ENCODE assay signal across 2 cellular contexts in genomic region chr1:214842856-214843255, GRCh38.
TF ChIP-seq lines count a peak whose summit lies in the region.

No MANE protein-coding gene starts in this region.

TF ChIP-seq in SK-N-SH, 30 proteins besides CTCF, POLR2A, EP300 and RAD21 (continued from another document):
- TF ChIP-seq JUND (IDR thresholded peaks at IDR 0.05), result 0 out of 2 replicates have a peak, but pooled peaks have one; percentile 18
- no peak for TF ChIP-seq MXI1 (IDR thresholded peaks at IDR 0.05; ENCODE audit: low read depth, low read length)
- TF ChIP-seq CHD2 (IDR thresholded peaks at IDR 0.05; ENCODE audit: low read length, partially characterized antibody), result no peak
- TF ChIP-seq RCOR1 (IDR thresholded peaks at IDR 0.05; ENCODE audit: low read length), result no peak
- no peak for TF ChIP-seq POLR2AphosphoS5 (IDR thresholded peaks at IDR 0.05; ENCODE audit: low read depth, low read length)
- no peak for TF ChIP-seq FOSL2 (IDR thresholded peaks at IDR 0.05; ENCODE audit: borderline replicate concordance, low read depth)
- no peak for TF ChIP-seq RFX5 (IDR thresholded peaks at IDR 0.05; ENCODE audit: low read length)
- TF ChIP-seq IRF3 (IDR thresholded peaks at IDR 0.05; ENCODE audit: low read depth, low read length), result no peak
- TF ChIP-seq USF1 (IDR thresholded peaks at IDR 0.05; ENCODE audit: borderline replicate concordance, low read depth), result no peak
- TF ChIP-seq GATA2 (CRISPR knock-in tag; IDR thresholded peaks at IDR 0.05), result no peak
- TF ChIP-seq NRF1 (IDR thresholded peaks at IDR 0.05; ENCODE audit: low read depth, low read length), result no peak
- no peak for TF ChIP-seq USF2 (IDR thresholded peaks at IDR 0.05; ENCODE audit: borderline replicate concordance, low read depth, low read length)
- TF ChIP-seq TEAD4 (IDR thresholded peaks at IDR 0.05; ENCODE audit: borderline replicate concordance, insufficient read depth), result peak; percentile 33; the same call in 1 of the 2 replicates
- TF ChIP-seq PBX3 (IDR thresholded peaks at IDR 0.05), result no peak

TF ChIP-seq in SK-N-SH treated with all-trans-retinoic acid at 6 μM for 48 hours, 23 proteins besides CTCF, POLR2A, EP300 and RAD21 (continued from another document):
- no peak for TF ChIP-seq CSRNP3 (CRISPR knock-in tag; IDR thresholded peaks at IDR 0.05)
- no peak for TF ChIP-seq PPARA (CRISPR knock-in tag; IDR thresholded peaks at IDR 0.05; ENCODE audit: borderline replicate concordance)
- TF ChIP-seq ISL1 (CRISPR knock-in tag; IDR thresholded peaks at IDR 0.05), result no peak
- TF ChIP-seq TCF4 (CRISPR knock-in tag; IDR thresholded peaks at IDR 0.05; ENCODE audit: borderline replicate concordance), result no peak
- TF ChIP-seq ZFP30 (CRISPR knock-in tag; IDR thresholded peaks at IDR 0.05), result no peak
- no peak for TF ChIP-seq ESRRG (CRISPR knock-in tag; IDR thresholded peaks at IDR 0.05)
TF ChIP-seq in SK-N-SH treated with all-trans-retinoic acid at 6 μM for 48 hours: peak in this region for 0.
